ENCODE assay signal across 1 cellular context in genomic region chr17:78898075-78898836, GRCh38.
TF ChIP-seq lines count a peak whose summit lies in the region.

No MANE protein-coding gene starts in this region.

TF ChIP-seq in HepG2, 621 proteins besides CTCF, POLR2A, EP300 and RAD21:
- no peak for TF ChIP-seq ZBTB40 (IDR thresholded peaks at IDR 0.05)
- TF ChIP-seq ZBTB40 (CRISPR knock-in tag; IDR thresholded peaks at IDR 0.05), result no peak
- no peak for TF ChIP-seq ZNF761 (CRISPR knock-in tag; conservative IDR thresholded peaks at IDR 0.05)
- TF ChIP-seq SMARCE1 (IDR thresholded peaks at IDR 0.05; ENCODE audit: borderline replicate concordance), result no peak
- TF ChIP-seq CENPX (CRISPR knock-in tag; IDR thresholded peaks at IDR 0.05), result no peak
- TF ChIP-seq TMF1 (CRISPR knock-in tag; IDR thresholded peaks at IDR 0.05; ENCODE audit: low read depth), result no peak
- TF ChIP-seq ZNF768 (CRISPR knock-in tag; IDR thresholded peaks at IDR 0.05), result peak; percentile 88
- TF ChIP-seq ZNF772 (CRISPR knock-in tag; IDR thresholded peaks at IDR 0.05), result no peak
- TF ChIP-seq SKIL (CRISPR knock-in tag; IDR thresholded peaks at IDR 0.05; ENCODE audit: borderline replicate concordance), result no peak
- TF ChIP-seq ELK4 (CRISPR knock-in tag; IDR thresholded peaks at IDR 0.05; ENCODE audit: borderline replicate concordance), result no peak
- peak; percentile 27; the same call in 1 of the 2 replicates for TF ChIP-seq NR2F6 (IDR thresholded peaks at IDR 0.05)
- TF ChIP-seq NR2F6 (CRISPR knock-in tag; IDR thresholded peaks at IDR 0.05), result no peak
- no peak for TF ChIP-seq USF2 (IDR thresholded peaks at IDR 0.05; ENCODE audit: low read depth, low read length)
- no peak for TF ChIP-seq USF2 (CRISPR knock-in tag; IDR thresholded peaks at IDR 0.05; ENCODE audit: borderline replicate concordance)
- no peak for TF ChIP-seq ZNF160 (CRISPR knock-in tag; IDR thresholded peaks at IDR 0.05)
- TF ChIP-seq MAFK (conservative IDR thresholded peaks at IDR 0.05 in 1 of 2, IDR thresholded peaks at IDR 0.05 in 1 of 2; ENCODE audit: low read length in 2 of 2), result no peak
- no peak for TF ChIP-seq FLYWCH1 (CRISPR knock-in tag; IDR thresholded peaks at IDR 0.05)
- TF ChIP-seq REST (IDR thresholded peaks at IDR 0.05; ENCODE audit: borderline replicate concordance in 1 of 2, low read depth in 1 of 2, low read length in 2 of 2), result peak in 1 of 2 experiments; percentile 23; a peak in 1 of 4 replicates
- no peak for TF ChIP-seq HOXD1 (CRISPR knock-in tag; IDR thresholded peaks at IDR 0.05)
- TF ChIP-seq ZNF274 (CRISPR knock-in tag; IDR thresholded peaks at IDR 0.05), result no peak
- TF ChIP-seq KMT2A (CRISPR knock-in tag; IDR thresholded peaks at IDR 0.05), result no peak
- no peak for TF ChIP-seq ZNF180 (CRISPR knock-in tag; IDR thresholded peaks at IDR 0.05; ENCODE audit: borderline replicate concordance, low read depth)
- TF ChIP-seq HNRNPK (IDR thresholded peaks at IDR 0.05; ENCODE audit: low read depth, low read length, poor library complexity, severe bottlenecking), result no peak
- TF ChIP-seq MXI1 (IDR thresholded peaks at IDR 0.05; ENCODE audit: borderline replicate concordance, low read depth, low read length), result no peak
- no peak for TF ChIP-seq MYNN (CRISPR knock-in tag; IDR thresholded peaks at IDR 0.05; ENCODE audit: low read depth)
- TF ChIP-seq HOMEZ (CRISPR knock-in tag; IDR thresholded peaks at IDR 0.05; ENCODE audit: low read depth), result no peak
- no peak for TF ChIP-seq DNMT3B (CRISPR knock-in tag; conservative IDR thresholded peaks at IDR 0.05)
- TF ChIP-seq STAT5B (CRISPR knock-in tag; IDR thresholded peaks at IDR 0.05), result no peak
